Comparison of ENCODE assay signal across 28 cellular contexts in the genomic region with DNA sequence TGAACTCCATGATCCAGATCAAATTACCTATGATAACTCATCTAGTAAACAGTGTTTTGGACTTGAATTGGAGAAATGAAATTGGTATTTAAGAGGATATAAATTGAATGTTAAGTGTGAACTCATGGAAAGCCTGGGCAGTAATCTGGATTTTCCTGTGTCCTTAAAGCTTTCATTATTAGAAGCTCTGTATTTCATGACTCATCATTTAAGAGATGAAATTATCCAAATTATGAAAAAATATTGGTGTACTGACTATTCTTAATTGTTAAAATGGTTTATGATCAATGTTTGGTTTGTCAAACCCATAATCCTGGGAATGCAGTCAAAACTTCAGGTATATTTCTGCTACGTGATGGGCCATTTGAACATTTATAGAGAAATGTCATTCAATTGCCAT.
"Had no signal": no experiment of that assay in that cellular context is flagged by ENCODE, and none has a peak within 500 bp of the region (broad histone marks: within the 10 kb centered on the region; RNA-seq: fewer than 3 reads in every experiment).

No MANE protein-coding gene starts in this region.

- H3K9ac ChIP-seq: neural progenitor cell, parathyroid adenoma had no signal

- H3K9me3 ChIP-seq: ovary, psoas muscle, suprapubic skin, testis, tibial artery, transverse colon, upper lobe of right lung, uterus had no signal

- H3K36me3 ChIP-seq: neural progenitor cell, ovary, spleen, suprapubic skin, tibial artery, transverse colon, upper lobe of right lung, uterus had no signal

- H3K4me1 ChIP-seq: neural progenitor cell, parathyroid adenoma, psoas muscle, spleen, suprapubic skin, testis, tibial artery, transverse colon, upper lobe of right lung, uterus had no signal

- H3K79me2 ChIP-seq: parathyroid adenoma had no signal

- H3K27ac ChIP-seq: neural progenitor cell, ovary, parathyroid adenoma, psoas muscle, skin epidermis, spleen, suprapubic skin, testis, tibial artery, transverse colon, upper lobe of right lung, uterus had no signal

- DNase-seq: natural killer cell; occipital lobe; ovary; posterior cingulate gyrus; psoas muscle; right cardiac atrium; spleen; stimulated activated CD4-positive, alpha-beta T cell treated with anti-CD3 and anti-CD28 coated beads, Interleukin-12 subunit alpha, Interleukin-12 subunit beta, amount 100 ng/mL, for 4 hours; stimulated activated CD4-positive, alpha-beta T cell treated with anti-CD3 and anti-CD28 coated beads, Interleukin-1b, Interleukin-23, amount 100 ng/mL, for 48 hours; stimulated activated CD4-positive, alpha-beta T cell treated with anti-CD3 and anti-CD28 coated beads, Interleukin-4, amount 100 ng/mL, for 1 hour; stimulated activated CD4-positive, alpha-beta T cell treated with anti-CD3 and anti-CD28 coated beads, Interleukin-4, amount 100 ng/mL, for 4 hours; stimulated activated CD8-positive, alpha-beta memory T cell treated with anti-CD3 and anti-CD28 coated beads, Interleukin-4, amount 100 ng/mL, for 48 hours; stimulated activated naive CD4-positive, alpha-beta T cell; stimulated activated naive CD8-positive, alpha-beta T cell treated with anti-CD3 and anti-CD28 coated beads, Interleukin-15, amount 100 ng/mL, for 72 hours; stimulated activated naive CD8-positive, alpha-beta T cell treated with anti-CD3 and anti-CD28 coated beads, Interleukin-15, Interleukin-2, amounts not matched to agents 100 U/mL and 50 U/mL, for 24 hours; substantia nigra; testis; tibial artery; transverse colon; upper lobe of right lung; uterus had no signal

- H2AFZ ChIP-seq: neural progenitor cell, parathyroid adenoma had no signal

- H3K27me3 ChIP-seq: neural progenitor cell, ovary, spleen, suprapubic skin, testis, tibial artery, transverse colon, upper lobe of right lung, uterus had no signal

- ATAC-seq: natural killer cell; psoas muscle; right cardiac atrium; sciatic nerve; stimulated activated memory B cell treated with anti-CD40 and anti-IgM and Interleukin-4, amounts not matched to agents 10 μg/mL and 1 μg/mL and 100 μg/mL, for 72 hours; stimulated activated naive CD8-positive, alpha-beta T cell treated with anti-CD3 and anti-CD28 coated beads, Interleukin-15, amount 100 ng/mL, for 72 hours; stimulated activated naive CD8-positive, alpha-beta T cell treated with anti-CD3 and anti-CD28 coated beads, Interleukin-15, Interleukin-2, amounts not matched to agents 100 U/mL and 50 U/mL, for 24 hours; upper lobe of right lung had no signal

- H3K4me2 ChIP-seq: neural progenitor cell, smooth muscle cell had no signal

- H3K4me3 ChIP-seq: neural progenitor cell, ovary, psoas muscle, skin epidermis, smooth muscle cell, spleen, suprapubic skin, testis, tibial artery, transverse colon, upper lobe of right lung, uterus had no signal
